In the genomic region with DNA sequence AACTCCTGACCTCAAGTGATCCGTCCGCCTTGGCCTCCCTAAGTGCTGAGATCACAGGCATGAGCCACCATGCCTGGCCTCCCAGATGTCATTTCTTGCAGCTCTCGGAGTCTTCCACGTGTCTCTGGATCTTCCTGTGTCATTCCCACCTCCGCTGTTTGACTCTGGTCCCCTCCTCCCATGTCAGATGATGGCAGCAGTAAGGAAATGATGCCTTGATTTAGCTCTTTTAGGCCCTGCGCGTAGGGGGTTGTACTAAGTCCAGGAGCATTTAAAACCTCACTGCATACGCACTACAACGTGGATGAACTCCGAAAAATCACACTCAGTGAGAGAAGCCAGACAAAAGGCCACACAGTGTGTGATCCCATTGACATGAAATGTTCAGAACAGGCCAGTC, we compare ENCODE assay signal across 1 cellular context.
TF ChIP-seq lines count a peak whose summit lies in the region.

No MANE protein-coding gene starts in this region.

TF ChIP-seq in GM23338, 12 proteins besides CTCF, POLR2A, EP300 and RAD21 (continued from another document):
- no peak for TF ChIP-seq STAT1 (IDR thresholded peaks at IDR 0.05; ENCODE audit: unreplicated experiment)
- TF ChIP-seq, protein P1, sequence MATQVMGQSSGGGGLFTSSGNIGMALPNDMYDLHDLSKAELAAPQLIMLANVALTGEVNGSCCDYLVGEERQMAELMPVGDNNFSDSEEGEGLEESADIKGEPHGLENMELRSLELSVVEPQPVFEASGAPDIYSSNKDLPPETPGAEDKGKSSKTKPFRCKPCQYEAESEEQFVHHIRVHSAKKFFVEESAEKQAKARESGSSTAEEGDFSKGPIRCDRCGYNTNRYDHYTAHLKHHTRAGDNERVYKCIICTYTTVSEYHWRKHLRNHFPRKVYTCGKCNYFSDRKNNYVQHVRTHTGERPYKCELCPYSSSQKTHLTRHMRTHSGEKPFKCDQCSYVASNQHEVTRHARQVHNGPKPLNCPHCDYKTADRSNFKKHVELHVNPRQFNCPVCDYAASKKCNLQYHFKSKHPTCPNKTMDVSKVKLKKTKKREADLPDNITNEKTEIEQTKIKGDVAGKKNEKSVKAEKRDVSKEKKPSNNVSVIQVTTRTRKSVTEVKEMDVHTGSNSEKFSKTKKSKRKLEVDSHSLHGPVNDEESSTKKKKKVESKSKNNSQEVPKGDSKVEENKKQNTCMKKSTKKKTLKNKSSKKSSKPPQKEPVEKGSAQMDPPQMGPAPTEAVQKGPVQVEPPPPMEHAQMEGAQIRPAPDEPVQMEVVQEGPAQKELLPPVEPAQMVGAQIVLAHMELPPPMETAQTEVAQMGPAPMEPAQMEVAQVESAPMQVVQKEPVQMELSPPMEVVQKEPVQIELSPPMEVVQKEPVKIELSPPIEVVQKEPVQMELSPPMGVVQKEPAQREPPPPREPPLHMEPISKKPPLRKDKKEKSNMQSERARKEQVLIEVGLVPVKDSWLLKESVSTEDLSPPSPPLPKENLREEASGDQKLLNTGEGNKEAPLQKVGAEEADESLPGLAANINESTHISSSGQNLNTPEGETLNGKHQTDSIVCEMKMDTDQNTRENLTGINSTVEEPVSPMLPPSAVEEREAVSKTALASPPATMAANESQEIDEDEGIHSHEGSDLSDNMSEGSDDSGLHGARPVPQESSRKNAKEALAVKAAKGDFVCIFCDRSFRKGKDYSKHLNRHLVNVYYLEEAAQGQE (IDR thresholded peaks at IDR 0.05; ENCODE audit: unreplicated experiment), result no peak
- TF ChIP-seq CREB1 (CRISPR knock-in tag; IDR thresholded peaks at IDR 0.05; ENCODE audit: low read depth), result no peak
- no peak for TF ChIP-seq EZH2 (IDR thresholded peaks at IDR 0.05; ENCODE audit: low read depth, unreplicated experiment)
